In the genomic region with DNA sequence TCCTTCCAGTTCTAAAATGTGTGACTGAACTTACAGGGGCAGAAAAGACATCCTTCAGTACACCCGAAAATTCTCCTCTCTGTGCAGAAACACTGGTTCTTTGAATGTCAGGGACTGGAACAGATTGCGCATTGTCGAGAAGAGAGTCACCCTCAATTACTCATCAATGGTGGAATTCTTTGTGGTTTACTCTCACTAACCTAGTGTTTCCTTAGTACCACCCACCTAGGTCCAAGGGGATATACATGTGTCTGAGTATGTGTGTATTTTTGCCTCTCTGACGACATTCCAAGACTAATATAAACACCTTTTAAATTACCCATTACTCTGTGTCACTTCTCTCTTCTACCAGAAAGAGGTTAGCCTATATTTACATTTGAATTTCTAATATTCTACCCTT, we compare ENCODE assay signal across 13 cellular contexts.
DNase-seq lines count a peak whose midpoint lies in the region; ATAC-seq and TF ChIP-seq lines count a peak whose summit lies in the region.
"Had no signal": no experiment of that assay in that cellular context is flagged by ENCODE, and none has a peak within 500 bp of the region (broad histone marks: within the 10 kb centered on the region; RNA-seq: fewer than 3 reads in every experiment).

No MANE protein-coding gene starts in this region.

- peaks cover 42% of the 10 kb centered on the region for H3F3A ChIP-seq in smooth muscle cell (ENCODE audit: low read depth)

- CTCF ChIA-PET in HCT116 (lab: Charles Lee), result no interaction called here

- no peaks in the 10 kb centered on the region for H3K79me2 ChIP-seq in HCT116 (ENCODE audit: insufficient read depth, low read length)
- H3K79me2 ChIP-seq in smooth muscle cell (ENCODE audit: low read depth), result no peaks in the 10 kb centered on the region

- no peak overlapping the region for H2AFZ ChIP-seq in HCT116 (ENCODE audit: low read depth, low read length, poor library complexity, severe bottlenecking)
- H2AFZ ChIP-seq in smooth muscle cell (ENCODE audit: low read depth), result no peak overlapping the region

- H4K20me1 ChIP-seq in HCT116 (ENCODE audit: insufficient read depth) (no peaks in the 10 kb centered on the region), smooth muscle cell (ENCODE audit: low read depth) (no peaks in the 10 kb centered on the region)

- RAD21 ChIA-PET in HCT116 (lab: Charles Lee; ENCODE audit: low non-redundant PET in 1 of 2, low total read pairs in 2 of 2, uncharacterized antibody in 2 of 2, unreplicated experiment in 2 of 2), result no interaction called here

- WGBS in smooth muscle cell (ENCODE audit: low lambda C conversion rate), result 5% methylated on average over 4 of the region's 4 CpGs

- H3K9ac ChIP-seq in HCT116 (ENCODE audit: low read length), result no peak overlapping the region
- peak overlapping the region; percentile 18 for H3K9ac ChIP-seq in smooth muscle cell (ENCODE audit: low read depth)

- BruUV-seq in HCT116 (replicated peaks; lab: Mats Ljungman, UMichigan), result no TSS peak

- intact Hi-C loops in HCT116 (cut with micrococcal nuclease) (no loop called here), posterior cingulate gyrus (cut with DNase I) (no loop called here)

- H3K4me2 ChIP-seq in HCT116 (ENCODE audit: low read length), result peak overlapping the region; percentile 11
- H3K4me2 ChIP-seq in smooth muscle cell, result peak overlapping the region; percentile 70

- no peaks in the 10 kb centered on the region for H3K9me3 ChIP-seq in HCT116 (ENCODE audit: control insufficient read depth in 1 of 2, insufficient read depth in 1 of 2, low read depth in 1 of 2, low read length in 2 of 2)
- no peaks in the 10 kb centered on the region for H3K9me3 ChIP-seq in smooth muscle cell (replicated peaks; ENCODE audit: low read depth)
- H3K9me3 ChIP-seq: suprapubic skin had no signal

- no peak for TF ChIP-seq CTCF in HCT116 (IDR thresholded peaks at IDR 0.05 in 2 of 3, conservative IDR thresholded peaks at IDR 0.05 in 1 of 3; ENCODE audit: borderline replicate concordance in 1 of 3, insufficient read depth in 1 of 3, low read depth in 2 of 3, low read length in 2 of 3)
- no peak for TF ChIP-seq CTCF in smooth muscle cell (IDR thresholded peaks at IDR 0.05; ENCODE audit: borderline replicate concordance, insufficient read depth, poor library complexity, severe bottlenecking)

- no peak for TF ChIP-seq POLR2A in HCT116 (IDR thresholded peaks at IDR 0.05; ENCODE audit: borderline replicate concordance, extremely low read depth, insufficient read depth, insufficient read length)

- H3K36me3 ChIP-seq in HCT116 (ENCODE audit: control insufficient read depth in 1 of 2, insufficient read depth in 2 of 2, low read length in 2 of 2) (no peaks in the 10 kb centered on the region), smooth muscle cell (ENCODE audit: low read depth) (no peaks in the 10 kb centered on the region)
- H3K36me3 ChIP-seq: suprapubic skin had no signal

- no peak for TF ChIP-seq RAD21 in HCT116 (IDR thresholded peaks at IDR 0.05; ENCODE audit: low read depth)

- H3K27me3 ChIP-seq in HCT116 (ENCODE audit: insufficient read depth, low read length) (no peaks in the 10 kb centered on the region), smooth muscle cell (ENCODE audit: low read depth) (no peaks in the 10 kb centered on the region)
- H3K27me3 ChIP-seq: suprapubic skin had no signal

- ATAC-seq in HCT116 (peak; percentile 86), SK-N-SH treated with all-trans-retinoic acid at 6 μM for 48 hours (peak; percentile 84), GM21381 (IDR thresholded peaks at IDR 0.05; ENCODE audit: unreplicated experiment) (no peak)
- ATAC-seq: naive thymus-derived CD8-positive, alpha-beta T cell; T-helper 17 cell had no signal

- H3K9me2 ChIP-seq in HCT116 (ENCODE audit: insufficient read depth), result no peaks in the 10 kb centered on the region

- H3K27ac ChIP-seq in HCT116 (ENCODE audit: low read depth, low read length), result no peak overlapping the region
- H3K27ac ChIP-seq in smooth muscle cell (ENCODE audit: low read depth), result peak overlapping the region; percentile 81
- H3K27ac ChIP-seq: suprapubic skin had no signal

- H3K4me1 ChIP-seq in HCT116 (ENCODE audit: control insufficient read depth in 1 of 2, insufficient read depth in 2 of 2, low read length in 2 of 2) (peaks cover 0 to 7% of the 10 kb centered on the region in 2 experiments; a peak in 2 of 4 replicates), smooth muscle cell (ENCODE audit: low read depth) (peaks cover 23% of the 10 kb centered on the region)
- H3K4me1 ChIP-seq: suprapubic skin had no signal

- DNase-seq in HCT116 (ENCODE audit: low read depth, low spot score), result peak; percentile 42
- peak; percentile 63 for DNase-seq in fibroblast of the conjunctiva (ENCODE audit: low read depth)
- no peak for DNase-seq in smooth muscle cell (lab: John Stamatoyannopoulos, UW; ENCODE audit: unreplicated experiment)
- DNase-seq in NK-92 treated with Interleukin-12 subunit alpha and Interleukin-12 subunit beta, amount 100 ng/mL, for 24 hours (lab: John Stamatoyannopoulos, UW), result no peak
- no peak for DNase-seq in posterior cingulate gyrus
- DNase-seq: cerebellar nuclear complex; naive thymus-derived CD8-positive, alpha-beta T cell; NCI-H345; stimulated activated CD4-positive, alpha-beta T cell treated with anti-CD3 and anti-CD28 coated beads, Interleukin-2, amount 100 ng/mL, for 24 hours; T-helper 17 cell had no signal

- POLR2A ChIA-PET in HCT116 (lab: Charles Lee), result no interaction called here

- no peak overlapping the region for H3K4me3 ChIP-seq in HCT116 (replicated peaks in 1 of 2; ENCODE audit: low read depth in 1 of 2, low read length in 2 of 2)
- H3K4me3 ChIP-seq in smooth muscle cell, result no peak overlapping the region
- H3K4me3 ChIP-seq: suprapubic skin had no signal

TF ChIP-seq in HCT116, 20 proteins besides CTCF, POLR2A, EP300 and RAD21:
- TF ChIP-seq POLR2AphosphoS5 (IDR thresholded peaks at IDR 0.05; ENCODE audit: low read depth, low read length) (no peak), ZFX (IDR thresholded peaks at IDR 0.05) (no peak), FOSL1 (IDR thresholded peaks at IDR 0.05; ENCODE audit: low read depth) (peak; percentile 34; the same call in 1 of the 2 replicates), EGR1 (IDR thresholded peaks at IDR 0.05; ENCODE audit: low read depth) (no peak), JUND (IDR thresholded peaks at IDR 0.05) (peak; percentile 30; the same call in 1 of the 2 replicates), YY1 (IDR thresholded peaks at IDR 0.05; ENCODE audit: extremely low read depth, insufficient replicate concordance, low read depth, low read length) (no peak), SP1 (IDR thresholded peaks at IDR 0.05; ENCODE audit: low read depth) (peak; percentile 20; the same call in 1 of the 2 replicates)

TF ChIP-seq in SK-N-SH treated with all-trans-retinoic acid at 6 μM for 48 hours, 23 proteins besides CTCF, POLR2A, EP300 and RAD21 (continues in another document):
- TF ChIP-seq ZFP3 (CRISPR knock-in tag; IDR thresholded peaks at IDR 0.05) (no peak), PPARA (CRISPR knock-in tag; IDR thresholded peaks at IDR 0.05; ENCODE audit: borderline replicate concordance) (no peak), CSDC2 (CRISPR knock-in tag; IDR thresholded peaks at IDR 0.05) (no peak), GLIS3 (CRISPR knock-in tag; IDR thresholded peaks at IDR 0.05) (no peak), ARNTL (CRISPR knock-in tag; IDR thresholded peaks at IDR 0.05; ENCODE audit: borderline replicate concordance, low read depth) (no peak), OSR1 (CRISPR knock-in tag; IDR thresholded peaks at IDR 0.05) (no peak), ZFP30 (CRISPR knock-in tag; IDR thresholded peaks at IDR 0.05) (no peak), POU6F1 (CRISPR knock-in tag; IDR thresholded peaks at IDR 0.05; ENCODE audit: borderline replicate concordance, low read depth) (no peak), ZNF565 (CRISPR knock-in tag; conservative IDR thresholded peaks at IDR 0.05; ENCODE audit: low read depth) (no peak), BACH2 (CRISPR knock-in tag; IDR thresholded peaks at IDR 0.05; ENCODE audit: borderline replicate concordance) (no peak)
- TF ChIP-seq, protein P1, sequence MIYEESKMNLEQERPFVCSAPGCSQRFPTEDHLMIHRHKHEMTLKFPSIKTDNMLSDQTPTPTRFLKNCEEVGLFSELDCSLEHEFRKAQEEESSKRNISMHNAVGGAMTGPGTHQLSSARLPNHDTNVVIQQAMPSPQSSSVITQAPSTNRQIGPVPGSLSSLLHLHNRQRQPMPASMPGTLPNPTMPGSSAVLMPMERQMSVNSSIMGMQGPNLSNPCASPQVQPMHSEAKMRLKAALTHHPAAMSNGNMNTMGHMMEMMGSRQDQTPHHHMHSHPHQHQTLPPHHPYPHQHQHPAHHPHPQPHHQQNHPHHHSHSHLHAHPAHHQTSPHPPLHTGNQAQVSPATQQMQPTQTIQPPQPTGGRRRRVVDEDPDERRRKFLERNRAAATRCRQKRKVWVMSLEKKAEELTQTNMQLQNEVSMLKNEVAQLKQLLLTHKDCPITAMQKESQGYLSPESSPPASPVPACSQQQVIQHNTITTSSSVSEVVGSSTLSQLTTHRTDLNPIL (CRISPR knock-in tag; IDR thresholded peaks at IDR 0.05; ENCODE audit: low read depth), result no peak
- TF ChIP-seq, protein P2, sequence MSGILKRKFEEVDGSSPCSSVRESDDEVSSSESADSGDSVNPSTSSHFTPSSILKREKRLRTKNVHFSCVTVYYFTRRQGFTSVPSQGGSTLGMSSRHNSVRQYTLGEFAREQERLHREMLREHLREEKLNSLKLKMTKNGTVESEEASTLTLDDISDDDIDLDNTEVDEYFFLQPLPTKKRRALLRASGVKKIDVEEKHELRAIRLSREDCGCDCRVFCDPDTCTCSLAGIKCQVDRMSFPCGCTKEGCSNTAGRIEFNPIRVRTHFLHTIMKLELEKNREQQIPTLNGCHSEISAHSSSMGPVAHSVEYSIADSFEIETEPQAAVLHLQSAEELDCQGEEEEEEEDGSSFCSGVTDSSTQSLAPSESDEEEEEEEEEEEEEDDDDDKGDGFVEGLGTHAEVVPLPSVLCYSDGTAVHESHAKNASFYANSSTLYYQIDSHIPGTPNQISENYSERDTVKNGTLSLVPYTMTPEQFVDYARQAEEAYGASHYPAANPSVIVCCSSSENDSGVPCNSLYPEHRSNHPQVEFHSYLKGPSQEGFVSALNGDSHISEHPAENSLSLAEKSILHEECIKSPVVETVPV (CRISPR knock-in tag; IDR thresholded peaks at IDR 0.05), result no peak

Comparison
In these comparisons a context has a peak if more than half of its experiments do, and no peak if none do; other contexts are left out.
1. DNase-seq: peak in HCT116 (single experiment) and fibroblast of the conjunctiva (single experiment); none in smooth muscle cell (single experiment), NK-92 treated with Interleukin-12 subunit alpha and Interleukin-12 subunit beta, amount 100 ng/mL, for 24 hours (single experiment) and posterior cingulate gyrus (0 of 10).